In the genomic region with DNA sequence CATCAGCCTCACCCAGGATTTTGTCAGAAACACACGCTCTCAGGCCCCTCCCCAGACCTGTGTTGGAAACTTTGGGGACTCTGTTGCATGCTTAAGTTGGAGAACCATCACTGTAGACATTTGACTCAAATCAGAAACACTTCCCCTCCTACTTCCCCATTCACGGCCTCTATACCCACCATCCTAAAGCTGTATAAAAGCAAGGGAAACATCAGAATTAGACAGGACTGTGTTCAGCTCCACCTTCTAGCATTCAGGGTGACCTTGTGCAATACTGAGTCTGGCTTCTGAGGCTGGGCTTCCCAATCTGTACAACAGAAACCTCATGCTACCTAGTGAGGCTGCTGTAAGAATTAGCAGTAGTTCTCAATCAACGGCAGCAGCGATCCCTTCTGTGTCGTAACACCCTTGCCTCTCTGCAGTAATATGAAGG, we compare ENCODE assay signal across 11 cellular contexts.
DNase-seq lines count a peak whose midpoint lies in the region; ATAC-seq and TF ChIP-seq lines count a peak whose summit lies in the region.
"Had no signal": no experiment of that assay in that cellular context is flagged by ENCODE, and none has a peak within 500 bp of the region (broad histone marks: within the 10 kb centered on the region; RNA-seq: fewer than 3 reads in every experiment).

No MANE protein-coding gene starts in this region.

- H3K9me3 Mint-ChIP-seq in activated CD8-positive, alpha-beta memory T cell treated with anti-CD3 and anti-CD28 coated beads, Interleukin-2, amount 10 ng/mL, durations not matched to agents 7 days and 5 days (ENCODE audit: low read depth) = no peaks in the 10 kb centered on the region
- H3K9me3 Mint-ChIP-seq: activated naive CD4-positive, alpha-beta T cell treated with anti-CD3 and anti-CD28 coated beads, Interleukin-2, amount 50 U/mL, for 24 hours had no signal

- no peak overlapping the region for H3K9ac ChIP-seq in trophoblast cell (ENCODE audit: low read length)

- H2AFZ ChIP-seq in trophoblast cell (ENCODE audit: insufficient read depth, low read length, poor library complexity) (no peak overlapping the region), OCI-LY7 (ENCODE audit: low read length) (no peak overlapping the region)

- in situ Hi-C loops in KBM-7 (cut with MboI; ENCODE audit: low pct_unique_long_range_greater_than_20kb, low sequenced_read_pairs) = no loop called here

- H3K27ac ChIP-seq in trophoblast cell (ENCODE audit: low read depth, low read length) (no peak overlapping the region), OCI-LY7 (ENCODE audit: low read depth, low read length, poor library complexity, severe bottlenecking) (no peak overlapping the region)
- H3K27ac ChIP-seq: 22Rv1 had no signal

- H2BK12ac ChIP-seq in trophoblast cell (ENCODE audit: low read length) = peak overlapping the region; percentile 67

- POLR2A ChIA-PET in OCI-LY7 (lab: Charles Lee) = no interaction called here

- no peak for TF ChIP-seq CTCF in OCI-LY7 (conservative IDR thresholded peaks at IDR 0.05; ENCODE audit: low read length)

- H4K20me1 ChIP-seq in OCI-LY7 (ENCODE audit: insufficient read depth, low read length) = no peaks in the 10 kb centered on the region

- no peak overlapping the region for H3K27ac Mint-ChIP-seq in activated CD8-positive, alpha-beta memory T cell treated with anti-CD3 and anti-CD28 coated beads, Interleukin-2, amount 10 ng/mL, durations not matched to agents 7 days and 5 days
- H3K27ac Mint-ChIP-seq: activated naive CD4-positive, alpha-beta T cell treated with anti-CD3 and anti-CD28 coated beads, Interleukin-2, amount 50 U/mL, for 24 hours had no signal

- H3K4ac ChIP-seq in trophoblast cell (ENCODE audit: low read depth, low read length) = no peak overlapping the region

- H3K36me3 Mint-ChIP-seq in activated CD8-positive, alpha-beta memory T cell treated with anti-CD3 and anti-CD28 coated beads, Interleukin-2, amount 10 ng/mL, durations not matched to agents 7 days and 5 days = peaks cover 3% of the 10 kb centered on the region
- H3K36me3 Mint-ChIP-seq: activated naive CD4-positive, alpha-beta T cell treated with anti-CD3 and anti-CD28 coated beads, Interleukin-2, amount 50 U/mL, for 24 hours had no signal

- H3K4me3 Mint-ChIP-seq in activated CD8-positive, alpha-beta memory T cell treated with anti-CD3 and anti-CD28 coated beads, Interleukin-2, amount 10 ng/mL, durations not matched to agents 7 days and 5 days = no peak overlapping the region
- H3K4me3 Mint-ChIP-seq: activated naive CD4-positive, alpha-beta T cell treated with anti-CD3 and anti-CD28 coated beads, Interleukin-2, amount 50 U/mL, for 24 hours had no signal

- H3K27me3 ChIP-seq in trophoblast cell (ENCODE audit: insufficient read depth, low read length) = no peaks in the 10 kb centered on the region

- H3K9me3 ChIP-seq in trophoblast cell (ENCODE audit: insufficient read depth, low read depth, low read length) (no peaks in the 10 kb centered on the region), OCI-LY7 (ENCODE audit: low read length) (no peaks in the 10 kb centered on the region)

- no peak overlapping the region for H3K18ac ChIP-seq in trophoblast cell (ENCODE audit: low read length)

- no peak overlapping the region for H3K23ac ChIP-seq in trophoblast cell (ENCODE audit: low read length)

- H3K27me3 Mint-ChIP-seq in activated CD8-positive, alpha-beta memory T cell treated with anti-CD3 and anti-CD28 coated beads, Interleukin-2, amount 10 ng/mL, durations not matched to agents 7 days and 5 days = peaks cover 78% of the 10 kb centered on the region
- H3K27me3 Mint-ChIP-seq: activated naive CD4-positive, alpha-beta T cell treated with anti-CD3 and anti-CD28 coated beads, Interleukin-2, amount 50 U/mL, for 24 hours had no signal

- H3K4me1 ChIP-seq in trophoblast cell (ENCODE audit: control insufficient read depth in 1 of 2, insufficient read depth in 2 of 2, low read length in 2 of 2) (peaks cover 13 to 23% of the 10 kb centered on the region in 2 experiments), OCI-LY7 (ENCODE audit: insufficient read depth, low read length, poor library complexity, severe bottlenecking) (no peaks in the 10 kb centered on the region)

- H3K79me2 ChIP-seq in trophoblast cell (ENCODE audit: control insufficient read depth, insufficient read depth, low read length, poor library complexity) (peaks cover 5% of the 10 kb centered on the region), OCI-LY7 (ENCODE audit: insufficient read depth, low read depth, low read length) (no peaks in the 10 kb centered on the region)

- no peak overlapping the region for H4K12ac ChIP-seq in trophoblast cell (ENCODE audit: low read depth, low read length)

- H3K36me3 ChIP-seq in trophoblast cell (ENCODE audit: control insufficient read depth in 1 of 2, insufficient read depth in 2 of 2, low read length in 2 of 2) = no peaks in the 10 kb centered on the region
- no peaks in the 10 kb centered on the region for H3K36me3 ChIP-seq in OCI-LY7 (ENCODE audit: insufficient read depth, low read length)

- H3K79me1 ChIP-seq in trophoblast cell (ENCODE audit: low read length) = peaks cover 21% of the 10 kb centered on the region

- no peak for DNase-seq in activated CD8-positive, alpha-beta memory T cell treated with anti-CD3 and anti-CD28 coated beads, Interleukin-2, amount 10 ng/mL, durations not matched to agents 7 days and 5 days
- DNase-seq in activated CD8-positive, alpha-beta memory T cell treated with anti-CD3 and anti-CD28 coated beads, Interleukin-2, amount 50 U/mL, for 4 hours = no peak
- DNase-seq in KBM-7 (peak; percentile 73), trophoblast cell (no peak), OCI-LY7 (ENCODE audit: low spot score) (no peak), occipital lobe (lab: John Stamatoyannopoulos, UW) (no peak)
- no peak for DNase-seq in NK-92 treated with Interleukin-12 subunit alpha and Interleukin-12 subunit beta, amount 100 ng/mL, for 24 hours (lab: John Stamatoyannopoulos, UW)
- DNase-seq: dermis blood vessel endothelial cell had no signal

- H2BK5ac ChIP-seq in trophoblast cell (ENCODE audit: low read depth, low read length, poor library complexity) = peak overlapping the region; percentile 6

- H3K9me2 ChIP-seq in OCI-LY7 (ENCODE audit: insufficient read depth, low read length) = no peaks in the 10 kb centered on the region

- WGBS in trophoblast cell (ENCODE audit: extremely low coverage, insufficient coverage, insufficient read length) = no CpG with 5 or more reads among the region's 5 CpGs

- no TSS peak for BruUV-seq in OCI-LY7 (replicated peaks; lab: Mats Ljungman, UMichigan)

- CTCF ChIA-PET in activated CD8-positive, alpha-beta memory T cell treated with anti-CD3 and anti-CD28 coated beads, Interleukin-2, amount 10 ng/mL, durations not matched to agents 7 days and 5 days (lab: Charles Lee) = no interaction called here
- CTCF ChIA-PET in OCI-LY7 (lab: Charles Lee; ENCODE audit: unreplicated experiment) = no interaction called here

- H3K4me2 ChIP-seq in trophoblast cell (ENCODE audit: low read length) = no peak overlapping the region
- H3K4me2 ChIP-seq in OCI-LY7 (ENCODE audit: low read length) = no peak overlapping the region

- H2AK5ac ChIP-seq in trophoblast cell (ENCODE audit: low read length) = peak overlapping the region; percentile 52

- H3K4me1 Mint-ChIP-seq in activated CD8-positive, alpha-beta memory T cell treated with anti-CD3 and anti-CD28 coated beads, Interleukin-2, amount 10 ng/mL, durations not matched to agents 7 days and 5 days = no peaks in the 10 kb centered on the region
- H3K4me1 Mint-ChIP-seq: activated naive CD4-positive, alpha-beta T cell treated with anti-CD3 and anti-CD28 coated beads, Interleukin-2, amount 50 U/mL, for 24 hours had no signal

- H4K8ac ChIP-seq in trophoblast cell (ENCODE audit: low read depth, low read length) = no peak overlapping the region

- intact Hi-C loops in OCI-LY7 (cut with micrococcal nuclease; ENCODE audit: unreplicated experiment) = no loop called here

- H4K91ac ChIP-seq in trophoblast cell (ENCODE audit: low read depth, low read length) = peak overlapping the region; percentile 43

- H3K4me3 ChIP-seq in trophoblast cell (ENCODE audit: low read depth, low read length) (no peak overlapping the region), OCI-LY7 (ENCODE audit: low read depth, low read length, poor library complexity, severe bottlenecking) (no peak overlapping the region)

- peak overlapping the region; percentile 41 for H2BK120ac ChIP-seq in trophoblast cell (ENCODE audit: insufficient read depth, low read length, poor library complexity)

- ATAC-seq in activated CD8-positive, alpha-beta memory T cell treated with anti-CD3 and anti-CD28 coated beads, Interleukin-2, amount 10 ng/mL, durations not matched to agents 7 days and 5 days = peak; percentile 23
- ATAC-seq in HG02623 (IDR thresholded peaks at IDR 0.05; ENCODE audit: unreplicated experiment) = peak; percentile 85

- peak overlapping the region; percentile 56 for H3K14ac ChIP-seq in trophoblast cell (ENCODE audit: low read length)
